8 cellular contexts compared by ENCODE assay signal in the genomic region with DNA sequence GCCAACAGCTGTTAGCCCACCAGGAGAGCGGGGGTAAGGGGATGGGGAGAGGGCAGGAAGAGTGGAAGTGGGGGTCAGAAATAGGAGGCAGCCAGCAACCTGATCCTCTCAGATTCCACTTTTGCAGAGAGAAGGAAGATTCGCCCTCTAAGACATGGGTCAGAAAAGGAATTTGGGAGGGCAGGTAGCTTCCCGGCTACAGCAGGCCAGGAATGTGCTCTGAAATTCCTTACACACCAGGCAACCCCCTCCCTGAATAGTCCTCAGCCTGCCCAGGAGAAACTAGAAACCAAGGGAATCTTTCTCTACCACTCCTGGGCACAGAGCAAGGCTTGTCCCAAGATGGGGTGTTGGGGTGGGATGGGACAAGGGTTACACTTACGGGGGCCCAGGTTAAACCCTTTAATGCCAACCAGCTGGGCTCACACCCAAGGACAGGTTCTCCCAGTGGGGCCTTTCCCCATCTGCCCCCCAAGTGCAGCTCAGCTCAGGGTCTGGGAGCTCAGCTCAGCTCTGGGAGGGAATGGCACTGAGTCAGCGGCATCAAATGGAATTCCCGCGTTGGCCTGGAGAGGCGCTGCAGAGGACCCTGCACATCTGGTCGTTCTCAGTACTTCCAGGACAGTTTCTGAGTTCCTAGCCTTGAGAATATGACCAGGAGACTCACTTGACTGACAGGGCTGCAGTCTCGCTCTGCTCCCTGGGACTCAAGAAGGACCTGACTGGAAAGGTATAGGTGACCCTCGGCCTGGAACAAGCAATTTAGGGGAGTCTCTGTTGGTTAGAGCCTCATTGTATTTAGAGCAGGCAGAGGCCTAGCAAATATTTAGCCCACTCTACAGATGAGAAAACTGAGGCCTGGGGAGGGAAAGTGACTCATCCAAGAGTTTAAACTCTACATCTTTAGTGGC. TPM values are rescaled to one million over a fixed set of nuclear protein-coding genes. Genes with fewer than 3 reads are reported as not detected.
DNase-seq lines count a peak whose midpoint lies in the region; ATAC-seq, FAIRE-seq and TF ChIP-seq lines count a peak whose summit lies in the region.

No MANE protein-coding gene starts in this region.

- H3K36me3 ChIP-seq in body of pancreas (replicated peaks in 1 of 2; ENCODE audit: insufficient read depth in 1 of 2, low read depth in 2 of 2) (no peaks in the 10 kb centered on the region), right lobe of liver (no peaks in the 10 kb centered on the region)

- 28 to 38% methylated on average over 10 to 11 of the region's 11 CpGs for WGBS in body of pancreas, 2 donors
- 43% methylated on average over 4 of the region's 11 CpGs for WGBS in right lobe of liver (ENCODE audit: insufficient coverage, low coverage, low lambda C conversion rate, missing lambda C conversion rate)

- TF ChIP-seq CTCF in body of pancreas (IDR thresholded peaks at IDR 0.05) (peak in 6 of 7 experiments; percentile 31 to 57 (median 50)), right lobe of liver (IDR thresholded peaks at IDR 0.05) (peak; percentile 14 to 45 (median 28))

- DNase-seq in activated T-cell treated with anti-CD3 and anti-CD28 coated beads, Interleukin-2, amount 50 U/mL, for 48 hours, result peak; percentile 29 to 41
- DNase-seq in activated T-cell treated with anti-CD3 and anti-CD28 coated beads for 4 hours (no peak), M059J (ENCODE audit: low read depth) (peak; percentile 51), body of pancreas (peak; percentile 37 to 54 (median 48)), right lobe of liver (no peak), frontal cortex (ENCODE audit: low spot score in 2 of 2) (no peak), COR-L47 (lab: John Stamatoyannopoulos, UW) (no peak)

- TF ChIP-seq POLR2A in body of pancreas (IDR thresholded peaks at IDR 0.05) (no peak), right lobe of liver (IDR thresholded peaks at IDR 0.05) (no peak)

- H3K27ac ChIP-seq in body of pancreas (no peak overlapping the region), right lobe of liver (no peak overlapping the region)

- FAIRE-seq in frontal cortex (lab: Jason Lieb, UNC), result no peak

- H3K4me3 ChIP-seq in body of pancreas (no peak overlapping the region), right lobe of liver (no peak overlapping the region)

- no peaks in the 10 kb centered on the region for H3K27me3 ChIP-seq in body of pancreas
- H3K27me3 ChIP-seq in right lobe of liver, result no peaks in the 10 kb centered on the region

- H3K4me1 ChIP-seq in body of pancreas, result peaks cover 17% of the 10 kb centered on the region
- no peaks in the 10 kb centered on the region for H3K4me1 ChIP-seq in right lobe of liver

- intact Hi-C loops in body of pancreas (cut with DNase I) (loop anchor here (5.0 kb wide), 1 partner anchor 36 kb away; no protein-coding TSS in a partner anchor), right lobe of liver (cut with DNase I) (no loop called here)

- ATAC-seq in body of pancreas (peak; percentile 57), right lobe of liver (peak in 3 of 4 donors; percentile 40 to 48 (median 47)), HG03108 (IDR thresholded peaks at IDR 0.05; ENCODE audit: unreplicated experiment) (no peak)

- no peaks in the 10 kb centered on the region for H3K9me3 ChIP-seq in body of pancreas
- H3K9me3 ChIP-seq in right lobe of liver, result no peaks in the 10 kb centered on the region

RNA-seq across cellular contexts. Expression of gene TNNT2, which starts 0.8 kb away (rescaled TPM):
- total RNA-seq in M059J (2014; rRNA removed; shearing (Covaris generic)), result not detected in 2 replicates
- total RNA-seq in body of pancreas (1 to 10 TPM in 1 of 2 donors, not detected in 1; 1.8 TPM), right lobe of liver (1 to 10 TPM in 1 of 6 experiments, under 1 TPM in 2, not detected in 3; 0.18 to 1.1 (median 0.24) TPM), frontal cortex (not detected)

RNA-seq across cellular contexts. Expression of gene LAD1, which starts 22.4 kb away (rescaled TPM):
- 0.07 TPM in 1 of 2 replicates, not detected in the other for total RNA-seq in M059J (2014; rRNA removed; shearing (Covaris generic))
- 10 to 100 TPM; 46.1 to 54.7 TPM for total RNA-seq in body of pancreas
- total RNA-seq in right lobe of liver, result 10 to 100 TPM; 12.2 to 26.7 (median 19.4) TPM
- not detected for total RNA-seq in frontal cortex

RNA-seq across cellular contexts. Expression of gene TNNI1, which starts 44.8 kb away (rescaled TPM):
- not detected in 2 replicates for total RNA-seq in M059J (2014; rRNA removed; shearing (Covaris generic))
- not detected for total RNA-seq in body of pancreas
- 1 to 10 TPM in 1 of 6 experiments, under 1 TPM in 2, not detected in 3; 0.26 to 2.0 (median 0.37) TPM for total RNA-seq in right lobe of liver
- total RNA-seq in frontal cortex, result under 0.01 TPM

Comparison
In these comparisons a context has a peak if more than half of its experiments do, and no peak if none do; other contexts are left out.
1. DNase-seq: peak in activated T-cell treated with anti-CD3 and anti-CD28 coated beads, Interleukin-2, amount 50 U/mL, for 48 hours (2 of 2), M059J (single experiment) and body of pancreas (4 of 4); none in activated T-cell treated with anti-CD3 and anti-CD28 coated beads for 4 hours (single experiment), right lobe of liver (0 of 3), frontal cortex (0 of 2) and COR-L47 (single experiment).
2. RNA of gene LAD1, which starts 22.4 kb away (total RNA-seq): 46.1 to 54.7 TPM in body of pancreas and 12.2 to 26.7 TPM in right lobe of liver; 0.07 TPM in M059J and not detected in frontal cortex (single experiment); every median in the first group is over 10 times any median in the second.